Comparison of ENCODE assay signal across 8 cellular contexts in genomic region chrX:155263854-155264628, GRCh38. TPM values are rescaled to one million over a fixed set of nuclear protein-coding genes. Genes with fewer than 3 reads are reported as not detected.
DNase-seq lines count a peak whose midpoint lies in the region; TF ChIP-seq lines count a peak whose summit lies in the region.

RAB39B (minus strand) TSS chrX:155264491; CDS start chrX:155264288, 203 bp downstream.

- peak; percentile 67 for DNase-seq in GM10248 (ENCODE audit: extremely low spot score)
- peak; percentile 14 for DNase-seq in HFF-Myc (ENCODE audit: extremely low read depth, low read depth)
- peak; percentile 14 for DNase-seq in NB4 (ENCODE audit: low read depth)
- peak; percentile 3 for DNase-seq in T1000 (lab: John Stamatoyannopoulos, UW)
- peak; percentile 39 for DNase-seq in astrocyte of the spinal cord (ENCODE audit: low read depth, low spot score)
- DNase-seq in iPS DF 6.9 (ENCODE audit: low read depth, low spot score) = peak; percentile 27
- no peak for DNase-seq in HAP-1 (ENCODE audit: low spot score in 2 of 2)

- peak within 1 kb of the TSS; percentile 16 for H3K4me3 ChIP-seq in HFF-Myc (replicated peaks; ENCODE audit: low read depth, low read length)
- H3K4me3 ChIP-seq in NB4 (ENCODE audit: low read depth, low read length) = no peak within 1 kb of the TSS
- H3K4me3 ChIP-seq in astrocyte of the spinal cord (ENCODE audit: low read depth, low read length) = peak within 1 kb of the TSS; percentile 25
- peak within 1 kb of the TSS; percentile 67 for H3K4me3 ChIP-seq in iPS DF 6.9 (ENCODE audit: low read length)
- peak within 1 kb of the TSS; percentile 45 for H3K4me3 ChIP-seq in skeletal muscle satellite cell (ENCODE audit: low read length)
- no peak within 1 kb of the TSS for H3K4me3 ChIP-seq in HAP-1

- H3K36me3 ChIP-seq in iPS DF 6.9 (ENCODE audit: control insufficient read depth, insufficient read depth, low read length) = no peaks in the 10 kb centered on the region
- H3K36me3 ChIP-seq in skeletal muscle satellite cell (ENCODE audit: insufficient read depth, low read length) = no peaks in the 10 kb centered on the region
- no peaks in the 10 kb centered on the region for H3K36me3 ChIP-seq in HAP-1 (replicated peaks)

- TF ChIP-seq CTCF in GM10248 (IDR thresholded peaks at IDR 0.05; ENCODE audit: control extremely low read depth, extremely low read depth, low read depth, missing control alignments) = peak; percentile 27
- no peak for TF ChIP-seq CTCF in HFF-Myc (IDR thresholded peaks at IDR 0.05; ENCODE audit: low read depth, low read length, missing control alignments)
- TF ChIP-seq CTCF in NB4 (IDR thresholded peaks at IDR 0.05; ENCODE audit: low read depth, low read length) = no peak
- no peak for TF ChIP-seq CTCF in astrocyte of the spinal cord (IDR thresholded peaks at IDR 0.05; ENCODE audit: low read depth, low read length)

- CTCF ChIA-PET in GM10248 (lab: Yijun Ruan, JAX) = no interaction called here

- no CpG with 5 or more reads among the region's 58 CpGs for WGBS in iPS DF 6.9 (ENCODE audit: insufficient coverage, insufficient read length)

- H3K9ac ChIP-seq in skeletal muscle satellite cell (ENCODE audit: low read depth, low read length) = no peak within 1 kb of the TSS

- peak within 1 kb of the TSS; percentile 43 for H3K4me2 ChIP-seq in skeletal muscle satellite cell (ENCODE audit: low read length)

- no peak for TF ChIP-seq POLR2A in NB4 (IDR thresholded peaks at IDR 0.05; ENCODE audit: extremely low read depth, insufficient read length)

- H3K27me3 ChIP-seq in iPS DF 6.9 (ENCODE audit: control insufficient read depth, insufficient read depth, low read length) (no peaks in the 10 kb centered on the region), skeletal muscle satellite cell (ENCODE audit: control insufficient read depth, insufficient read depth, low read length) (no peaks in the 10 kb centered on the region), HAP-1 (ENCODE audit: low read depth) (no peaks in the 10 kb centered on the region)

- H3K27ac ChIP-seq in iPS DF 6.9 (ENCODE audit: low read length) = no peak within 1 kb of the TSS

- in situ Hi-C loops in astrocyte of the spinal cord (cut with HindIII; ENCODE audit: low sequenced_read_pairs) = no loop called here
- in situ Hi-C loops in HAP-1 (cut with MboI; ENCODE audit: low sequenced_read_pairs) = no loop called here

- POLR2A ChIA-PET in GM10248 (lab: Yijun Ruan, JAX) = no interaction called here

- no peaks in the 10 kb centered on the region for H3K4me1 ChIP-seq in iPS DF 6.9 (ENCODE audit: control insufficient read depth, insufficient read depth, low read length)
- no peaks in the 10 kb centered on the region for H3K4me1 ChIP-seq in skeletal muscle satellite cell (ENCODE audit: control insufficient read depth, insufficient read depth, low read length)
- peaks cover 12% of the 10 kb centered on the region for H3K4me1 ChIP-seq in HAP-1

- no peaks in the 10 kb centered on the region for H3K9me3 ChIP-seq in iPS DF 6.9 (ENCODE audit: control insufficient read depth, insufficient read depth, low read length)
- H3K9me3 ChIP-seq in skeletal muscle satellite cell (replicated peaks; ENCODE audit: low read length) = no peaks in the 10 kb centered on the region
- H3K9me3 ChIP-seq in HAP-1 = no peaks in the 10 kb centered on the region

RNA-seq across cellular contexts. Expression of gene RAB39B, which starts in this region (rescaled TPM):
- total RNA-seq in skeletal muscle satellite cell (2012; rRNA removed) = 1.1 and 2.8 TPM in 2 replicates

Comparison
In these comparisons a context has a peak if more than half of its experiments do, and no peak if none do; other contexts are left out.
1. DNase-seq: peak in GM10248 (single experiment), HFF-Myc (single experiment), NB4 (single experiment), T1000 (single experiment), astrocyte of the spinal cord (single experiment) and iPS DF 6.9 (single experiment); none in HAP-1 (0 of 2).
2. H3K4me3 ChIP-seq: peak in HFF-Myc (single experiment), astrocyte of the spinal cord (single experiment), iPS DF 6.9 (single experiment) and skeletal muscle satellite cell (single experiment); none in NB4 (single experiment) and HAP-1 (single experiment).